ENCODE assay signal across 8 cellular contexts in genomic region chr3:155554777-155555445, GRCh38.
DNase-seq lines count a peak whose midpoint lies in the region; ATAC-seq lines count a peak whose summit lies in the region.

No MANE protein-coding gene starts in this region.

- peaks cover 26% of the 10 kb centered on the region for H3K4me1 Mint-ChIP-seq in activated CD4-positive, alpha-beta T cell treated with anti-CD3 and anti-CD28 coated beads, Interleukin-2, amount 10 ng/mL, durations not matched to agents 24 days and 14 days
- H3K4me1 Mint-ChIP-seq in T-helper 2 cell treated with Interferon-gamma antibody and Interleukin-4, amounts not matched to agents 5 μg/mL and 100 μg/mL, for 36 hours (ENCODE audit: low read depth) = peaks cover 39% of the 10 kb centered on the region
- H3K4me1 Mint-ChIP-seq in stimulated activated naive CD8-positive, alpha-beta T cell treated with anti-CD3 and anti-CD28 coated beads, Interleukin-15, amount 100 ng/mL, for 72 hours = peaks cover 28% of the 10 kb centered on the region

- no peaks in the 10 kb centered on the region for H3K27me3 Mint-ChIP-seq in activated CD4-positive, alpha-beta T cell treated with anti-CD3 and anti-CD28 coated beads, Interleukin-2, amount 10 ng/mL, durations not matched to agents 24 days and 14 days
- H3K27me3 Mint-ChIP-seq in T-helper 2 cell treated with Interferon-gamma antibody and Interleukin-4, amounts not matched to agents 5 μg/mL and 100 μg/mL, for 36 hours (ENCODE audit: low read depth) = peaks cover 2% of the 10 kb centered on the region
- H3K27me3 Mint-ChIP-seq in stimulated activated naive CD8-positive, alpha-beta T cell treated with anti-CD3 and anti-CD28 coated beads, Interleukin-15, amount 100 ng/mL, for 72 hours = no peaks in the 10 kb centered on the region

- peak; percentile 77 for DNase-seq in activated CD4-positive, alpha-beta T cell treated with anti-CD3 and anti-CD28 coated beads, Interleukin-2, amount 10 ng/mL, durations not matched to agents 24 days and 14 days
- no peak for DNase-seq in activated CD4-positive, alpha-beta T cell treated with anti-CD3 and anti-CD28 coated beads for 48 hours
- DNase-seq in T-helper 2 cell treated with Interferon-gamma antibody and Interleukin-4, amounts not matched to agents 5 μg/mL and 100 μg/mL, for 36 hours (ENCODE audit: low spot score) = peak; percentile 30
- DNase-seq in stimulated activated naive CD8-positive, alpha-beta T cell treated with anti-CD3 and anti-CD28 coated beads, Interleukin-15, amount 100 ng/mL, for 72 hours = peak; percentile 17 to 41
- DNase-seq in NCI-H1436 (lab: John Stamatoyannopoulos, UW) (no peak), ecto neural progenitor cell (ENCODE audit: low spot score) (no peak), GOT3 (lab: John Stamatoyannopoulos, UW) (no peak)

- intact Hi-C loops in activated CD4-positive, alpha-beta T cell treated with anti-CD3 and anti-CD28 coated beads, Interleukin-2, amount 10 ng/mL, durations not matched to agents 24 days and 14 days (cut with micrococcal nuclease) = no loop called here

- H3K9me3 Mint-ChIP-seq in activated CD4-positive, alpha-beta T cell treated with anti-CD3 and anti-CD28 coated beads, Interleukin-2, amount 10 ng/mL, durations not matched to agents 24 days and 14 days = no peaks in the 10 kb centered on the region
- no peaks in the 10 kb centered on the region for H3K9me3 Mint-ChIP-seq in T-helper 2 cell treated with Interferon-gamma antibody and Interleukin-4, amounts not matched to agents 5 μg/mL and 100 μg/mL, for 36 hours
- peaks cover 0 to 5% of the 10 kb centered on the region in 2 donors for H3K9me3 Mint-ChIP-seq in stimulated activated naive CD8-positive, alpha-beta T cell treated with anti-CD3 and anti-CD28 coated beads, Interleukin-15, amount 100 ng/mL, for 72 hours

- ATAC-seq in HG03039 (IDR thresholded peaks at IDR 0.05; ENCODE audit: unreplicated experiment) = peak; percentile 54
- ATAC-seq in stimulated activated naive CD8-positive, alpha-beta T cell treated with anti-CD3 and anti-CD28 coated beads, Interleukin-15, amount 100 ng/mL, for 72 hours = peak; percentile 82

- H3K27ac Mint-ChIP-seq in activated CD4-positive, alpha-beta T cell treated with anti-CD3 and anti-CD28 coated beads, Interleukin-2, amount 10 ng/mL, durations not matched to agents 24 days and 14 days = no peak overlapping the region
- H3K27ac Mint-ChIP-seq in T-helper 2 cell treated with Interferon-gamma antibody and Interleukin-4, amounts not matched to agents 5 μg/mL and 100 μg/mL, for 36 hours = peak overlapping the region; percentile 68
- peak overlapping the region in 1 of 2 donors; percentile 31 for H3K27ac Mint-ChIP-seq in stimulated activated naive CD8-positive, alpha-beta T cell treated with anti-CD3 and anti-CD28 coated beads, Interleukin-15, amount 100 ng/mL, for 72 hours

- H3K36me3 Mint-ChIP-seq in activated CD4-positive, alpha-beta T cell treated with anti-CD3 and anti-CD28 coated beads, Interleukin-2, amount 10 ng/mL, durations not matched to agents 24 days and 14 days (ENCODE audit: low read depth) = no peaks in the 10 kb centered on the region
- H3K36me3 Mint-ChIP-seq in T-helper 2 cell treated with Interferon-gamma antibody and Interleukin-4, amounts not matched to agents 5 μg/mL and 100 μg/mL, for 36 hours (ENCODE audit: low read depth) = peaks cover 7% of the 10 kb centered on the region

- peak overlapping the region; percentile 16 for H3K4me3 Mint-ChIP-seq in activated CD4-positive, alpha-beta T cell treated with anti-CD3 and anti-CD28 coated beads, Interleukin-2, amount 10 ng/mL, durations not matched to agents 24 days and 14 days
- peak overlapping the region; percentile 70 for H3K4me3 Mint-ChIP-seq in T-helper 2 cell treated with Interferon-gamma antibody and Interleukin-4, amounts not matched to agents 5 μg/mL and 100 μg/mL, for 36 hours
- peak overlapping the region; percentile 49 to 57 for H3K4me3 Mint-ChIP-seq in stimulated activated naive CD8-positive, alpha-beta T cell treated with anti-CD3 and anti-CD28 coated beads, Interleukin-15, amount 100 ng/mL, for 72 hours

Comparison
In these comparisons a context has a peak if more than half of its experiments do, and no peak if none do; other contexts are left out.
1. DNase-seq: peak in activated CD4-positive, alpha-beta T cell treated with anti-CD3 and anti-CD28 coated beads, Interleukin-2, amount 10 ng/mL, durations not matched to agents 24 days and 14 days (single experiment), T-helper 2 cell treated with Interferon-gamma antibody and Interleukin-4, amounts not matched to agents 5 μg/mL and 100 μg/mL, for 36 hours (single experiment) and stimulated activated naive CD8-positive, alpha-beta T cell treated with anti-CD3 and anti-CD28 coated beads, Interleukin-15, amount 100 ng/mL, for 72 hours (2 of 2); none in activated CD4-positive, alpha-beta T cell treated with anti-CD3 and anti-CD28 coated beads for 48 hours (single experiment), NCI-H1436 (single experiment), ecto neural progenitor cell (single experiment) and GOT3 (single experiment).
2. H3K4me3 Mint-ChIP-seq: peak in every context shown above with its lines; median percentile 70 in T-helper 2 cell treated with Interferon-gamma antibody and Interleukin-4, amounts not matched to agents 5 μg/mL and 100 μg/mL, for 36 hours; 53 in stimulated activated naive CD8-positive, alpha-beta T cell treated with anti-CD3 and anti-CD28 coated beads, Interleukin-15, amount 100 ng/mL, for 72 hours; 16 in activated CD4-positive, alpha-beta T cell treated with anti-CD3 and anti-CD28 coated beads, Interleukin-2, amount 10 ng/mL, durations not matched to agents 24 days and 14 days.